Comparison of ENCODE assay signal across 8 cellular contexts in the genomic region with DNA sequence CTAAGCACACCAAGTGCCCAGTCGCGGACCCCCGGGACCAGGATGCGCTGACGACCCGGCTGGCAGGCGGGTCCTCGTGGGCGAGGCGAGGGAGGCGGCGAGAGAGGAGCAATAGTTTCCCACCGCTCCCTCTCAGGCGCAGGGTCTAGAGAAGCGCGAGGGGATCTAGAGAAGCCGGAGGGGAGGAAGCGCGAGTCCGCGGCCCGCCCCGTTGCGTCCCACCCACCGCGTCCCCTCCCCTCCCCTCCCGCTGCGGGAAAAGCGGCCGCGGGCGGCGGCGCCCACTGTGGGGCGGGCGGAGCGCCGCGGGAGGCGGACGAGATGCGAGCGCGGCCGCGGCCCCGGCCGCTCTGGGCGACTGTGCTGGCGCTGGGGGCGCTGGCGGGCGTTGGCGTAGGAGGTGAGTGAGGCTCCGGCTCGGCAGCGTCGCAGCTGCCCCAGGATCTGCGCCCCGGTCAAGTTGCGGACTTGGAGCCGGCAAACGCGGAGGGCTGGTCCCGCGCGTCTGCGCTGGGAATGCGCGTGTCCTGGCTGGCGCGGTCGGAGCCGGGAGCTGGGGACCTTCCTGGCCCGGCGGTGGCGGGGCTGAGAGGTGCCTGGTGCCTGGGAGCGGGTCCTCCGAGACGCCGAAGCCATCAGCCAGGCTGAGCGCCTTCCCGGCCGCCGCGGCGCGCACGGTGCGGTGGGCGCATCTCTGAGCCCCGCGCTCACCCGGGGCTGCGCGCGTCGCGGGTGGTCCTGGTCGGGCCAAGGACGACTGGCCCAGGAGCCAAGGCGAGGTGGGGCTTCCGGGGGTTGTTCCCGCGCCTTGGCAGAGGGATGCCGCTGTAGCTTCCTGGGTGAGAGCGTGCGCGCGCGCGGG. TPM values are rescaled to one million over a fixed set of nuclear protein-coding genes. Genes with fewer than 3 reads are reported as not detected.
DNase-seq lines count a peak whose midpoint lies in the region; ATAC-seq and TF ChIP-seq lines count a peak whose summit lies in the region.

A gene (plus strand): TSS at position 287 of the 862 bp plus-strand sequence. CDS start 35 bp downstream, at position 322.

- in situ Hi-C loops in endometrial microvascular endothelial cells (cut with HindIII; ENCODE audit: inconsistent ontology term, low pct_unique_long_range_greater_than_20kb, low sequenced_read_pairs) = no loop called here

- peak; percentile 26; the same call in 1 of the 2 replicates for TF ChIP-seq CTCF in A673 (conservative IDR thresholded peaks at IDR 0.05; ENCODE audit: low read depth, low read length)
- peak; percentile 22 for TF ChIP-seq CTCF in mucosa of descending colon (IDR thresholded peaks at IDR 0.05)

- peak; percentile 48 for DNase-seq in A673 (ENCODE audit: low spot score)
- DNase-seq in NCI-H69 (lab: John Stamatoyannopoulos, UW) = peak; percentile 91
- peak; percentile 13 to 31 (median 26) for DNase-seq in activated CD8-positive, alpha-beta memory T cell treated with anti-CD3 and anti-CD28 coated beads for 48 hours (ENCODE audit: low read depth in 2 of 3, low spot score in 2 of 3)
- peak; percentile 75 to 84 (median 78) for DNase-seq in mucosa of descending colon
- peak; percentile 22 for DNase-seq in stimulated activated CD8-positive, alpha-beta memory T cell treated with anti-CD3 and anti-CD28 coated beads, Interleukin-4, amount 100 ng/mL, for 1 hour (ENCODE audit: low read depth in 2 of 2, low spot score in 1 of 2)

- peaks cover 13% of the 10 kb centered on the region for H3K27me3 ChIP-seq in A673 (replicated peaks; ENCODE audit: insufficient read depth, low read depth, low read length, poor library complexity)

- H3K4me3 ChIP-seq in A673 (ENCODE audit: low read depth, low read length, poor library complexity, severe bottlenecking) (peak within 1 kb of the TSS; percentile 40), mucosa of descending colon (peak within 1 kb of the TSS; percentile 36)

- H3K36me3 ChIP-seq in A673 (ENCODE audit: insufficient read depth, low read length, poor library complexity, severe bottlenecking) (no peaks in the 10 kb centered on the region), mucosa of descending colon (ENCODE audit: low read depth) (no peaks in the 10 kb centered on the region)

- POLR2A ChIA-PET in A673 (lab: Charles Lee; ENCODE audit: low non-redundant PET) = no interaction called here

- no TSS peak for BruUV-seq in A673 (replicated peaks; lab: Mats Ljungman, UMichigan)

- H3K4me1 ChIP-seq in A673 (ENCODE audit: insufficient read depth, low read length, poor library complexity, severe bottlenecking) (no peaks in the 10 kb centered on the region), mucosa of descending colon (ENCODE audit: low read depth) (peaks cover 11% of the 10 kb centered on the region)

- intact Hi-C loops in A673 (cut with micrococcal nuclease; ENCODE audit: unreplicated experiment) = no loop called here
- intact Hi-C loops in mucosa of descending colon (cut with DNase I, micrococcal nuclease) = no loop called here

- ATAC-seq in GM18511 (IDR thresholded peaks at IDR 0.05; ENCODE audit: unreplicated experiment) = peak; percentile 84
- ATAC-seq in HG03108 (IDR thresholded peaks at IDR 0.05; ENCODE audit: unreplicated experiment) = peak; percentile 69
- ATAC-seq in mucosa of descending colon = peak; percentile 95

- CTCF ChIA-PET in A673 (lab: Charles Lee) = no interaction called here

- H3K27ac ChIP-seq in A673 (ENCODE audit: low read depth, low read length, poor library complexity, severe bottlenecking) = no peak within 1 kb of the TSS

- H3K9me3 ChIP-seq in A673 (ENCODE audit: low read depth, low read length, poor library complexity, severe bottlenecking) (no peaks in the 10 kb centered on the region), mucosa of descending colon (no peaks in the 10 kb centered on the region)

RNA-seq across cellular contexts. Expression of the gene that starts here (rescaled TPM):
- total RNA-seq in A673 (2021) (not detected in 2 replicates), endometrial microvascular endothelial cells (ENCODE audit: inconsistent ontology term) (54.7 TPM), mucosa of descending colon (10 to 100 TPM in 1 of 3 donors, 1 to 10 TPM in 2; 3.9 to 58.4 (median 6.8) TPM)

Comparison
In these comparisons a context has a peak if more than half of its experiments do, and no peak if none do; other contexts are left out.
1. Peak in DNase-seq and H3K4me3 ChIP-seq in A673; RNA of the gene not detected or under 1 TPM.
2. DNase-seq: peak in every context shown above with its lines; median percentile 91 in NCI-H69; 78 in mucosa of descending colon; 48 in A673; 26 in activated CD8-positive, alpha-beta memory T cell treated with anti-CD3 and anti-CD28 coated beads for 48 hours; 22 in stimulated activated CD8-positive, alpha-beta memory T cell treated with anti-CD3 and anti-CD28 coated beads, Interleukin-4, amount 100 ng/mL, for 1 hour.